In genomic region chr16:69796285-69797118, GRCh38 we compare ENCODE assay signal across 8 cellular contexts. TPM values are rescaled to one million over a fixed set of nuclear protein-coding genes. Genes with fewer than 3 reads are reported as not detected.
A peak's percentile ranks its signal among the peaks of the same experiment; 100 is the strongest.
DNase-seq lines count a peak whose midpoint lies in the region; ATAC-seq and TF ChIP-seq lines count a peak whose summit lies in the region.

No MANE protein-coding gene starts in this region.

- intact Hi-C loops in left cardiac atrium (cut with DNase I), result loop anchor here (1.0 to 5.0 kb wide), 3 partner anchors 66 to 136 kb away; no protein-coding TSS in a partner anchor

- peak; percentile 84 for TF ChIP-seq CTCF in GM12873 (IDR thresholded peaks at IDR 0.05; ENCODE audit: insufficient read depth, low read depth, low read length, missing control alignments)

- ATAC-seq in left cardiac atrium, result peak; percentile 86 to 92

- peak; percentile 90 for DNase-seq in Ammon's horn (ENCODE audit: low spot score)
- DNase-seq in NCI-H2171 (lab: John Stamatoyannopoulos, UW), result peak; percentile 44
- DNase-seq in amniotic epithelial cell (ENCODE audit: low read depth), result peak; percentile 68
- DNase-seq in left cardiac atrium, result no peak
- peak; percentile 43 for DNase-seq in pulmonary artery endothelial cell (ENCODE audit: low read depth, low spot score)
- DNase-seq in activated CD4-positive, CD25-positive, alpha-beta regulatory T cell treated with anti-CD3 and anti-CD28 coated beads, Interleukin-2, amount 50 U/mL, for 72 hours, result no peak
- DNase-seq in NK-92 (lab: John Stamatoyannopoulos, UW; ENCODE audit: unreplicated experiment), result no peak

RNA-seq across cellular contexts. Expression of gene WWP2, which starts 34.4 kb away (rescaled TPM):
- total RNA-seq in left cardiac atrium, result 10 to 100 TPM; 19.4 to 19.5 TPM
- 17.9 and 22.6 TPM in 2 replicates for total RNA-seq in pulmonary artery endothelial cell

RNA-seq across cellular contexts. Expression of gene NOB1, which starts 41.8 kb away (rescaled TPM):
- 10 to 100 TPM; 16.5 to 22.8 TPM for total RNA-seq in left cardiac atrium
- total RNA-seq in pulmonary artery endothelial cell, result 29.1 and 55.3 TPM in 2 replicates

Comparison
In these comparisons a context has a peak if more than half of its experiments do, and no peak if none do; other contexts are left out.
1. DNase-seq: peak in Ammon's horn (single experiment), NCI-H2171 (single experiment), amniotic epithelial cell (single experiment) and pulmonary artery endothelial cell (single experiment); none in left cardiac atrium (single experiment), activated CD4-positive, CD25-positive, alpha-beta regulatory T cell treated with anti-CD3 and anti-CD28 coated beads, Interleukin-2, amount 50 U/mL, for 72 hours (single experiment) and NK-92 (single experiment).